14 cellular contexts compared by ENCODE assay signal in the genomic region with DNA sequence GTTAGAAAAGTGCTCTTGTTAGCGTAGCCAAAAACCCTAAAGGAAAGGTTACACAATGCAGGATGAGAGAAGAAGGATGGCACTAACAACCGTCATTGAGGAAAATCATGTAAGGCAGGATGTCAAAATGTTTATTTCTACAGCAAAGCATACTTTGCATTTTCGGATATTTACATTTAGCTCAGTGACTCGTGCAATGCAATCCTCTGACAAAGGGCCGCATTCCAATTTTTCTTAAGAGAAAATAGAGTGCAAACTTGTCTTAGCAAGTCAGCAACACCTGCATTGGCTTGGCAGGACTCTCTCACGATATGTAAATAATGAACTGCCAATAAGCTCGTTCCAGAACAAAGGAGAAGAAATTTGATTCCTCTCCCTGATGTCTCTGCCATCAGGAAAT. TPM values are rescaled to one million over a fixed set of nuclear protein-coding genes. Genes with fewer than 3 reads are reported as not detected.
DNase-seq lines count a peak whose midpoint lies in the region; ATAC-seq and TF ChIP-seq lines count a peak whose summit lies in the region.
"Had no signal": no experiment of that assay in that cellular context is flagged by ENCODE, and none has a peak within 500 bp of the region (broad histone marks: within the 10 kb centered on the region; RNA-seq: fewer than 3 reads in every experiment).

No MANE protein-coding gene starts in this region.

- no peaks in the 10 kb centered on the region for H3K36me3 ChIP-seq in PC-3 (ENCODE audit: low read depth, low read length)
- H3K36me3 ChIP-seq: upper lobe of right lung had no signal

- POLR2A ChIA-PET in PC-3 (lab: Charles Lee; ENCODE audit: unreplicated experiment), result interaction anchor here (0.6 kb wide), 1 partner anchor 248 kb away, joined by 3 read pairs; no protein-coding TSS in a partner anchor

- no peak overlapping the region for H3K4me3 ChIP-seq in PC-3 (ENCODE audit: low read length)
- H3K4me3 ChIP-seq: upper lobe of right lung had no signal

- H2AFZ ChIP-seq in PC-3 (ENCODE audit: low read length), result no peak overlapping the region

- H3K27me3 ChIP-seq in PC-3 (ENCODE audit: low read length) (no peaks in the 10 kb centered on the region), foreskin keratinocyte (no peaks in the 10 kb centered on the region)
- H3K27me3 ChIP-seq: upper lobe of right lung had no signal

- intact Hi-C loops in PC-3 (cut with micrococcal nuclease), result no loop called here

- no peak overlapping the region for H3K9ac ChIP-seq in PC-3 (ENCODE audit: low read length)

- CTCF ChIA-PET in PC-3 (lab: Charles Lee), result interaction anchor here (0.6 to 1.5 kb wide), 2 partner anchors 22 to 97 kb away, joined by 3 to 5 read pairs; no protein-coding TSS in a partner anchor

- H3K9me3 ChIP-seq in PC-3 (ENCODE audit: low read length), result no peaks in the 10 kb centered on the region
- H3K9me3 ChIP-seq: upper lobe of right lung had no signal

- TF ChIP-seq CTCF in PC-3 (conservative IDR thresholded peaks at IDR 0.05; ENCODE audit: low read depth, low read length) (no peak), foreskin keratinocyte (conservative IDR thresholded peaks at IDR 0.05) (no peak)

- BruUV-seq in PC-3 (replicated peaks; lab: Mats Ljungman, UMichigan), result no TSS peak

- H3F3A ChIP-seq in PC-3 (ENCODE audit: low read length, unreplicated experiment), result no peaks in the 10 kb centered on the region

- DNase-seq in DMS53 treated with DMSO at 0.1 percent for 48 hours (lab: John Stamatoyannopoulos, UW; ENCODE audit: unreplicated experiment), result peak; percentile 51
- DNase-seq in NCI-H1436 treated with DMSO at 0.1 percent for 48 hours (lab: John Stamatoyannopoulos, UW), result peak; percentile 66
- DNase-seq in PC-3, result peak; percentile 47
- DNase-seq in foreskin keratinocyte, result peak; percentile 87 to 88
- DNase-seq in cerebellar cortex (ENCODE audit: low spot score), result no peak
- no peak for DNase-seq in MV-4-11 (lab: John Stamatoyannopoulos, UW)
- no peak for DNase-seq in cortex of kidney (lab: John Stamatoyannopoulos, UW)
- DNase-seq in activated CD8-positive, alpha-beta memory T cell treated with anti-CD3 and anti-CD28 coated beads, Interleukin-2, amount 50 U/mL, for 48 hours, result no peak
- DNase-seq: activated CD4-positive, alpha-beta T cell treated with anti-CD3 and anti-CD28 coated beads, Interleukin-2, amount 10 ng/mL, durations not matched to agents 24 days and 14 days; DND-41; NCI-H446 treated with DMSO at 0.1 percent for 48 hours; RPMI8226; stimulated activated CD4-positive, alpha-beta T cell treated with anti-CD3 and anti-CD28 coated beads, Interleukin-1b, Interleukin-23, amount 100 ng/mL, for 48 hours; upper lobe of right lung had no signal

- H3K27ac ChIP-seq in PC-3 (ENCODE audit: low read length), result no peak overlapping the region
- peak overlapping the region; percentile 30 for H3K27ac ChIP-seq in foreskin keratinocyte
- H3K27ac ChIP-seq: upper lobe of right lung had no signal

- H4K20me1 ChIP-seq in PC-3 (ENCODE audit: low read length), result 0 out of 2 replicates have a peak, but pooled peaks cover under 1% of the 10 kb centered on the region

- H3K79me2 ChIP-seq in PC-3 (ENCODE audit: low read length), result no peaks in the 10 kb centered on the region

- peak overlapping the region; percentile 10; the same call in 1 of the 2 replicates for H3K4me2 ChIP-seq in PC-3 (ENCODE audit: low read length)

- peak; percentile 72 for ATAC-seq in PC-3
- peak; percentile 92 for ATAC-seq in foreskin keratinocyte
- ATAC-seq: upper lobe of right lung had no signal

- H3K9me2 ChIP-seq in PC-3 (replicated peaks; ENCODE audit: low read length), result no peaks in the 10 kb centered on the region

- H3K4me1 ChIP-seq in PC-3 (ENCODE audit: insufficient read depth, low read length) (peaks cover 12% of the 10 kb centered on the region), foreskin keratinocyte (peaks cover 19% of the 10 kb centered on the region)
- H3K4me1 ChIP-seq: upper lobe of right lung had no signal

RNA-seq across cellular contexts. Expression of a gene that starts 33.3 kb away (rescaled TPM):
- total RNA-seq in PC-3 (2014; rRNA removed) (19.1 and 21.1 TPM in 2 replicates), foreskin keratinocyte (13.1 and 14.6 TPM in 2 replicates)
- polyA plus RNA-seq in foreskin keratinocyte, result 3.6 and 4.6 TPM in 2 replicates

Comparison
In these comparisons a context has a peak if more than half of its experiments do, and no peak if none do; other contexts are left out.
1. DNase-seq: peak in DMS53 treated with DMSO at 0.1 percent for 48 hours (single experiment), NCI-H1436 treated with DMSO at 0.1 percent for 48 hours (single experiment), PC-3 (single experiment) and foreskin keratinocyte (2 of 2); none in cerebellar cortex (single experiment), MV-4-11 (single experiment), cortex of kidney (single experiment) and activated CD8-positive, alpha-beta memory T cell treated with anti-CD3 and anti-CD28 coated beads, Interleukin-2, amount 50 U/mL, for 48 hours (single experiment).